ENCODE assay signal across 12 cellular contexts in genomic region chr7:26348234-26348851, GRCh38. TPM values are rescaled to one million over a fixed set of nuclear protein-coding genes. Genes with fewer than 3 reads are reported as not detected.
DNase-seq lines count a peak whose midpoint lies in the region; ATAC-seq and TF ChIP-seq lines count a peak whose summit lies in the region.
"Had no signal": no experiment of that assay in that cellular context is flagged by ENCODE, and none has a peak within 500 bp of the region (broad histone marks: within the 10 kb centered on the region; RNA-seq: fewer than 3 reads in every experiment).

No MANE protein-coding gene starts in this region.

- ATAC-seq in GM18517 (IDR thresholded peaks at IDR 0.05; ENCODE audit: unreplicated experiment) = peak; percentile 72
- peak; percentile 63 for ATAC-seq in GM21737 (IDR thresholded peaks at IDR 0.05; ENCODE audit: unreplicated experiment)
- peak; percentile 27 for ATAC-seq in left lung

- no peaks in the 10 kb centered on the region for H3K27me3 Mint-ChIP-seq in IgD-negative memory B cell
- H3K27me3 Mint-ChIP-seq: CD4-positive, CD25-positive, alpha-beta regulatory T cell had no signal

- H3K27ac Mint-ChIP-seq in IgD-negative memory B cell = peak overlapping the region in 2 of 3 donors; percentile 45 to 62

- H3K4me1 ChIP-seq in left lung = peaks cover 0 to 15% of the 10 kb centered on the region in 2 donors

- TF ChIP-seq CTCF in left lung (IDR thresholded peaks at IDR 0.05) = no peak

- peaks cover 0 to 25% of the 10 kb centered on the region in 2 donors for H3K36me3 ChIP-seq in left lung

- H3K4me3 ChIP-seq in left lung = no peak overlapping the region

- no peaks in the 10 kb centered on the region for H3K9me3 Mint-ChIP-seq in IgD-negative memory B cell
- H3K9me3 Mint-ChIP-seq: CD4-positive, CD25-positive, alpha-beta regulatory T cell had no signal

- intact Hi-C loops in left lung (cut with DNase I) = no loop called here

- H3K4me3 Mint-ChIP-seq in IgD-negative memory B cell = peak overlapping the region in 2 of 4 donors; percentile 9 to 32
- H3K4me3 Mint-ChIP-seq: CD4-positive, CD25-positive, alpha-beta regulatory T cell had no signal

- no peaks in the 10 kb centered on the region for H3K27me3 ChIP-seq in left lung

- H3K9me3 ChIP-seq in left lung = no peaks in the 10 kb centered on the region

- DNase-seq in left lung (no peak), SHP77 (lab: John Stamatoyannopoulos, UW) (no peak), OCI-M2 (lab: John Stamatoyannopoulos, UW; ENCODE audit: unreplicated experiment) (no peak), occipital lobe (lab: John Stamatoyannopoulos, UW) (no peak), AML-193 (lab: John Stamatoyannopoulos, UW) (no peak)
- DNase-seq: activated gamma-delta T cell; CD4-positive, CD25-positive, alpha-beta regulatory T cell; cerebellar nuclear complex; T1000 had no signal

- H3K27ac ChIP-seq in left lung = no peak overlapping the region

- H3K4me1 Mint-ChIP-seq in IgD-negative memory B cell = peaks cover 0 to 23% (median 11%) of the 10 kb centered on the region in 3 donors

- H3K36me3 Mint-ChIP-seq in IgD-negative memory B cell = peaks cover 8% of the 10 kb centered on the region

RNA-seq across cellular contexts. Expression of gene SNX10, which starts 56.7 kb away (rescaled TPM):
- polyA plus RNA-seq in IgD-negative memory B cell = 112 TPM
- total RNA-seq in left lung (10 to 100 TPM; 25.7 to 75.6 TPM), occipital lobe (61.5 TPM)
